ENCODE assay signal across 18 cellular contexts in genomic region chr2:6972067-6972710, GRCh38.
"Had no signal": no experiment of that assay in that cellular context is flagged by ENCODE, and none has a peak within 500 bp of the region (broad histone marks: within the 10 kb centered on the region; RNA-seq: fewer than 3 reads in every experiment).

No MANE protein-coding gene starts in this region.

- H3K4me3 Mint-ChIP-seq: activated CD4-positive, alpha-beta memory T cell treated with anti-CD3 and anti-CD28 coated beads, Interleukin-2, amount 10 ng/mL, durations not matched to agents 7 days and 5 days; activated naive CD8-positive, alpha-beta T cell; activated T-cell treated with anti-CD3 and anti-CD28 coated beads, Interleukin-2, amount 50 U/mL, for 4 hours; naive B cell had no signal

- H3K27ac Mint-ChIP-seq: activated CD4-positive, alpha-beta memory T cell treated with anti-CD3 and anti-CD28 coated beads, Interleukin-2, amount 10 ng/mL, durations not matched to agents 7 days and 5 days; activated naive CD8-positive, alpha-beta T cell; activated T-helper 2 cell treated with anti-CD3 and anti-CD28 coated beads, Interferon-gamma antibody, Interleukin-2, Interleukin-4, amounts not matched to agents 10 μg/mL and 5 μg/mL and 100 μg/mL, durations not matched to agents 14 hours and 24 hours and 36 hours; naive B cell had no signal

- H3K9me3 Mint-ChIP-seq: activated CD4-positive, alpha-beta memory T cell treated with anti-CD3 and anti-CD28 coated beads, Interleukin-2, amount 10 ng/mL, durations not matched to agents 7 days and 5 days; activated T-cell treated with anti-CD3 and anti-CD28 coated beads, Interleukin-2, amount 50 U/mL, for 4 hours; activated T-helper 2 cell treated with anti-CD3 and anti-CD28 coated beads, Interferon-gamma antibody, Interleukin-2, Interleukin-4, amounts not matched to agents 10 μg/mL and 5 μg/mL and 100 μg/mL, durations not matched to agents 14 hours and 24 hours and 36 hours; naive B cell had no signal

- FAIRE-seq: bronchial epithelial cell had no signal

- DNase-seq: activated CD4-positive, alpha-beta memory T cell treated with anti-CD3 and anti-CD28 coated beads, Interleukin-2, amount 10 ng/mL, durations not matched to agents 7 days and 5 days; activated CD4-positive, alpha-beta T cell treated with anti-CD3 and anti-CD28 coated beads for 48 hours; activated CD8-positive, alpha-beta memory T cell treated with anti-CD3 and anti-CD28 coated beads, Interleukin-2, amount 50 U/mL, for 48 hours; activated T-cell treated with anti-CD3 and anti-CD28 coated beads, Interleukin-2, amount 50 U/mL, for 4 hours; anterior cingulate cortex; colonic mucosa; foreskin fibroblast; hippocampal formation; left ventricle myocardium superior; naive B cell; psoas muscle; right cardiac atrium; stimulated activated naive CD4-positive, alpha-beta T cell treated with Interleukin-2 at 50 U/mL for 16 hours; T-helper 1 cell; upper lobe of right lung had no signal

- H3K4me1 Mint-ChIP-seq: activated CD4-positive, alpha-beta memory T cell treated with anti-CD3 and anti-CD28 coated beads, Interleukin-2, amount 10 ng/mL, durations not matched to agents 7 days and 5 days; naive B cell had no signal

- H3K27me3 Mint-ChIP-seq: activated CD4-positive, alpha-beta memory T cell treated with anti-CD3 and anti-CD28 coated beads, Interleukin-2, amount 10 ng/mL, durations not matched to agents 7 days and 5 days; activated naive CD8-positive, alpha-beta T cell; naive B cell had no signal

- H3K36me3 Mint-ChIP-seq: naive B cell had no signal
